24 cellular contexts compared by ENCODE assay signal in the genomic region with DNA sequence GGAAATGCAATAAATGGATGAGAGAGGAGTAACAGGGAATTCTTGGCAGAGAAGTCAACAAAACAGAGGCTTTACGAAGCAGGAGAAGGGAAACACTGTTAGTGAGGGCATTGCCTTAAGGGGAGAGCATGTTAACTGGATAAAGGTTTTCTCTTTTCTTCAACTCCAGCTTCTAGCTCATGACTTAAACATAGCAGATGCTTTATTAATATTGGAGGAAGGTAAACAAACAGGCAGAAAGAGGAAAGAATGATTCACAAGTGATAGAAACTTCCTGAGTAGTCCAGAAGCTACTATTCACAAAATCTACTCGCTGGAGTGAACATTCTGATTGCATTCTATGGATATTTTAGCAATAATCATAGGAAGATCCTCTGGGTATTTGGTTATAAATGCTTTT.
DNase-seq lines count a peak whose midpoint lies in the region; ATAC-seq, FAIRE-seq and TF ChIP-seq lines count a peak whose summit lies in the region.
"Had no signal": no experiment of that assay in that cellular context is flagged by ENCODE, and none has a peak within 500 bp of the region (broad histone marks: within the 10 kb centered on the region; RNA-seq: fewer than 3 reads in every experiment).

No MANE protein-coding gene starts in this region.

- H3K9me1 ChIP-seq in endothelial cell of umbilical vein (replicated peaks; ENCODE audit: control insufficient read depth, extremely low read depth, insufficient read depth, low read length): no peaks in the 10 kb centered on the region

- TF ChIP-seq EP300 in HepG2 (IDR thresholded peaks at IDR 0.05; ENCODE audit: low read depth in 2 of 2, low read length in 2 of 2): no peak
- no peak for TF ChIP-seq EP300 in HepG2 (CRISPR knock-in tag; IDR thresholded peaks at IDR 0.05; ENCODE audit: borderline replicate concordance)

- H3K9me3 Mint-ChIP-seq in neural progenitor cell: no peaks in the 10 kb centered on the region

- no peaks in the 10 kb centered on the region for H3K27me3 Mint-ChIP-seq in neural progenitor cell (ENCODE audit: insufficient read depth, low read depth)
- H3K27me3 Mint-ChIP-seq: CD4-positive, alpha-beta T cell had no signal

- peaks cover 26% of the 10 kb centered on the region for H3F3A ChIP-seq in neural progenitor cell (ENCODE audit: low read depth)

- WGBS in HepG2 (ENCODE audit: low lambda C conversion rate): 4% methylated on average over 2 of the region's 2 CpGs
- WGBS in right lobe of liver (ENCODE audit: insufficient coverage, low coverage, low lambda C conversion rate, missing lambda C conversion rate): 36% methylated on average over 2 of the region's 2 CpGs

- no peak for TF ChIP-seq RAD21 in HepG2 (CRISPR knock-in tag; IDR thresholded peaks at IDR 0.05)

- TF ChIP-seq POLR2A in HepG2 (IDR thresholded peaks at IDR 0.05; ENCODE audit: insufficient read depth in 1 of 2, low read depth in 2 of 2, low read length in 2 of 2) (no peak), right lobe of liver (IDR thresholded peaks at IDR 0.05) (no peak), endothelial cell of umbilical vein (IDR thresholded peaks at IDR 0.05; ENCODE audit: low read depth, low read length) (no peak)

- BruUV-seq in HepG2 (replicated peaks; lab: Mats Ljungman, UMichigan) (no TSS peak), endothelial cell of umbilical vein (replicated peaks; lab: Mats Ljungman, UMichigan) (no TSS peak)

- in situ Hi-C loops in HepG2 (cut with HindIII; ENCODE audit: extremely low pct_ligation_motif_present, low pct_unique_long_range_greater_than_20kb): no loop called here

- H3K4me3 ChIP-seq in HepG2 (replicated peaks in 1 of 3; ENCODE audit: insufficient read depth in 1 of 3, low read depth in 2 of 3, low read length in 3 of 3) (no peak overlapping the region), right lobe of liver (no peak overlapping the region), endothelial cell of umbilical vein (replicated peaks in 1 of 3; ENCODE audit: insufficient read depth in 1 of 3, low read depth in 1 of 3, low read length in 3 of 3) (no peak overlapping the region), neural progenitor cell (no peak overlapping the region)
- H3K4me3 ChIP-seq: BLaER1, SJSA1 had no signal

- H3K4me2 ChIP-seq in HepG2 (ENCODE audit: low read depth, low read length) (no peak overlapping the region), endothelial cell of umbilical vein (ENCODE audit: insufficient read depth, low read length) (peak overlapping the region; percentile 68), neural progenitor cell (no peak overlapping the region)
- H3K4me2 ChIP-seq: BLaER1 had no signal

- H3K4me1 ChIP-seq in HepG2 (ENCODE audit: insufficient read depth, low read length): no peaks in the 10 kb centered on the region
- H3K4me1 ChIP-seq in right lobe of liver: no peaks in the 10 kb centered on the region
- peaks cover 37% of the 10 kb centered on the region for H3K4me1 ChIP-seq in endothelial cell of umbilical vein (ENCODE audit: control insufficient read depth, extremely low read depth, insufficient read depth, low read length)
- H3K4me1 ChIP-seq in neural progenitor cell: peaks cover 25% of the 10 kb centered on the region
- H3K4me1 ChIP-seq: BLaER1 had no signal

- no peak for DNase-seq in HepG2 (ENCODE audit: low spot score)
- no peak for DNase-seq in right lobe of liver
- DNase-seq in endothelial cell of umbilical vein (ENCODE audit: low read depth, low spot score): peak; percentile 78
- DNase-seq in neural progenitor cell (ENCODE audit: low spot score): no peak
- no peak for DNase-seq in NCI-H526 treated with DMSO at 0.1 percent for 48 hours (lab: John Stamatoyannopoulos, UW)
- DNase-seq in kidney tubule cell (ENCODE audit: low spot score): no peak
- DNase-seq in DMS53 treated with DMSO at 0.1 percent for 48 hours (lab: John Stamatoyannopoulos, UW; ENCODE audit: unreplicated experiment): no peak
- DNase-seq: ACHN; CD4-positive, alpha-beta T cell; GOT3; Karpas-422; MV-4-11; NCI-H1105 treated with DMSO at 0.1 percent for 48 hours; NCI-H2029 treated with DMSO at 0.1 percent for 48 hours; NCI-H2171 treated with DMSO at 0.1 percent for 48 hours; NCI-H524 treated with DMSO at 0.1 percent for 48 hours had no signal

- H3K36me3 ChIP-seq in HepG2 (replicated peaks in 1 of 2; ENCODE audit: control insufficient read depth in 1 of 2, insufficient read depth in 2 of 2, low read length in 2 of 2) (no peaks in the 10 kb centered on the region), right lobe of liver (no peaks in the 10 kb centered on the region), endothelial cell of umbilical vein (ENCODE audit: control insufficient read depth in 2 of 2, extremely low read depth in 1 of 2, insufficient read depth in 2 of 2, low read length in 2 of 2) (no peaks in the 10 kb centered on the region), neural progenitor cell (no peaks in the 10 kb centered on the region)
- H3K36me3 ChIP-seq: BLaER1, SJSA1 had no signal

- TF ChIP-seq CTCF in HepG2 (CRISPR knock-in tag; IDR thresholded peaks at IDR 0.05) (no peak), right lobe of liver (IDR thresholded peaks at IDR 0.05) (no peak), endothelial cell of umbilical vein (IDR thresholded peaks at IDR 0.05; ENCODE audit: extremely low read depth in 1 of 2, insufficient read depth in 1 of 2, low read depth in 1 of 2, low read length in 2 of 2) (no peak), neural progenitor cell (IDR thresholded peaks at IDR 0.05) (no peak)

- H4K20me1 ChIP-seq in HepG2 (ENCODE audit: insufficient read depth, low read length): no peaks in the 10 kb centered on the region
- no peaks in the 10 kb centered on the region for H4K20me1 ChIP-seq in endothelial cell of umbilical vein (replicated peaks; ENCODE audit: control insufficient read depth, extremely low read depth, insufficient read depth, low read length)
- no peaks in the 10 kb centered on the region for H4K20me1 ChIP-seq in neural progenitor cell (ENCODE audit: low read depth)
- H4K20me1 ChIP-seq: BLaER1 had no signal

- no peaks in the 10 kb centered on the region for H3K27me3 ChIP-seq in HepG2 (ENCODE audit: control insufficient read depth in 1 of 2, insufficient read depth in 2 of 2, low read length in 2 of 2)
- no peaks in the 10 kb centered on the region for H3K27me3 ChIP-seq in right lobe of liver
- H3K27me3 ChIP-seq in endothelial cell of umbilical vein (ENCODE audit: control insufficient read depth in 2 of 2, insufficient read depth in 2 of 2, low read length in 2 of 2): no peaks in the 10 kb centered on the region
- no peaks in the 10 kb centered on the region for H3K27me3 ChIP-seq in neural progenitor cell
- H3K27me3 ChIP-seq: BLaER1, SJSA1 had no signal

- H3K27ac ChIP-seq in HepG2 (ENCODE audit: extremely low read length, insufficient read depth, low read length) (no peak overlapping the region), right lobe of liver (no peak overlapping the region), endothelial cell of umbilical vein (ENCODE audit: insufficient read depth, low read depth, low read length) (peak overlapping the region; percentile 42), neural progenitor cell (no peak overlapping the region)
- H3K27ac ChIP-seq: 22Rv1, BLaER1, SJSA1 had no signal

- intact Hi-C loops in HepG2 (cut with micrococcal nuclease; ENCODE audit: unreplicated experiment): no loop called here
- intact Hi-C loops in right lobe of liver (cut with DNase I): no loop called here
- intact Hi-C loops in endothelial cell of umbilical vein (cut with micrococcal nuclease): loop anchor here (2.0 kb wide), 1 partner anchor 49 kb away; no protein-coding TSS in a partner anchor

- POLR2A ChIA-PET in HepG2 (lab: Yijun Ruan, JAX): no interaction called here
- POLR2A ChIA-PET in endothelial cell of umbilical vein (lab: Charles Lee): no interaction called here

- H3K4me3 Mint-ChIP-seq in neural progenitor cell: no peak overlapping the region
- H3K4me3 Mint-ChIP-seq: CD4-positive, alpha-beta T cell had no signal

- no peak overlapping the region for H3K9ac ChIP-seq in HepG2 (ENCODE audit: insufficient read depth, low read depth, low read length)
- H3K9ac ChIP-seq in endothelial cell of umbilical vein (replicated peaks; ENCODE audit: extremely low read depth, insufficient read depth, low read length): peak overlapping the region; percentile 22
- no peak overlapping the region for H3K9ac ChIP-seq in neural progenitor cell
- H3K9ac ChIP-seq: BLaER1 had no signal

- peak overlapping the region; percentile 23 for H2AFZ ChIP-seq in HepG2 (ENCODE audit: low read length)
- peak overlapping the region; percentile 54 for H2AFZ ChIP-seq in endothelial cell of umbilical vein (ENCODE audit: low read depth, low read length)
- peak overlapping the region; percentile 86 for H2AFZ ChIP-seq in neural progenitor cell (replicated peaks)

- dilution Hi-C loops in endothelial cell of umbilical vein (cut with MboI; ENCODE audit: extremely low pct_ligation_motif_present, low sequenced_read_pairs): no loop called here

- no peaks in the 10 kb centered on the region for H3K36me3 Mint-ChIP-seq in neural progenitor cell

- FAIRE-seq in HepG2 (lab: Jason Lieb, UNC) (no peak), endothelial cell of umbilical vein (lab: Jason Lieb, UNC) (peak; percentile 77)
- FAIRE-seq: G401.6, GM18507, RCC 7860 had no signal

- no peak for ATAC-seq in HepG2
- ATAC-seq in right lobe of liver: no peak
- no peak for ATAC-seq in HG03457 (IDR thresholded peaks at IDR 0.05; ENCODE audit: unreplicated experiment)
- ATAC-seq: HCT116 had no signal

- H3K79me2 ChIP-seq in HepG2 (ENCODE audit: insufficient read depth, low read length) (no peaks in the 10 kb centered on the region), endothelial cell of umbilical vein (ENCODE audit: control insufficient read depth, insufficient read depth, low read length) (no peaks in the 10 kb centered on the region), neural progenitor cell (ENCODE audit: low read depth) (no peaks in the 10 kb centered on the region)

- no peak overlapping the region for H3K27ac Mint-ChIP-seq in neural progenitor cell
- H3K27ac Mint-ChIP-seq: CD4-positive, alpha-beta T cell had no signal

- H3K9me3 ChIP-seq in HepG2 (ENCODE audit: low read length) (no peaks in the 10 kb centered on the region), right lobe of liver (no peaks in the 10 kb centered on the region), endothelial cell of umbilical vein (replicated peaks; ENCODE audit: control insufficient read depth, insufficient read depth, low read length) (no peaks in the 10 kb centered on the region), neural progenitor cell (ENCODE audit: low read depth) (no peaks in the 10 kb centered on the region)
- H3K9me3 ChIP-seq: BLaER1, SJSA1 had no signal

- peaks cover 29% of the 10 kb centered on the region for H3K4me1 Mint-ChIP-seq in neural progenitor cell

- CTCF ChIA-PET in HepG2 (lab: Yijun Ruan, JAX; ENCODE audit: low intra/inter-chr PET ratio, low total read pairs) (no interaction called here), endothelial cell of umbilical vein (lab: Charles Lee) (interaction anchor here (1.2 to 1.8 kb wide), 5 partner anchors 13 to 104 kb away, joined by 3 to 8 read pairs (median 4); no protein-coding TSS in a partner anchor)

TF ChIP-seq in HepG2, 621 proteins besides CTCF, POLR2A, EP300 and RAD21 (continues in another document):
- TF ChIP-seq ZSCAN9 (CRISPR knock-in tag; IDR thresholded peaks at IDR 0.05; ENCODE audit: borderline replicate concordance): no peak
- TF ChIP-seq SIX4 (CRISPR knock-in tag; IDR thresholded peaks at IDR 0.05): no peak

Comparison
In these comparisons a context has a peak if more than half of its experiments do, and no peak if none do; other contexts are left out.
1. H2AFZ ChIP-seq: peak in every context shown above with its lines; median percentile 86 in neural progenitor cell; 54 in endothelial cell of umbilical vein; 23 in HepG2.